ENCODE assay signal across 2 cellular contexts in the genomic region with DNA sequence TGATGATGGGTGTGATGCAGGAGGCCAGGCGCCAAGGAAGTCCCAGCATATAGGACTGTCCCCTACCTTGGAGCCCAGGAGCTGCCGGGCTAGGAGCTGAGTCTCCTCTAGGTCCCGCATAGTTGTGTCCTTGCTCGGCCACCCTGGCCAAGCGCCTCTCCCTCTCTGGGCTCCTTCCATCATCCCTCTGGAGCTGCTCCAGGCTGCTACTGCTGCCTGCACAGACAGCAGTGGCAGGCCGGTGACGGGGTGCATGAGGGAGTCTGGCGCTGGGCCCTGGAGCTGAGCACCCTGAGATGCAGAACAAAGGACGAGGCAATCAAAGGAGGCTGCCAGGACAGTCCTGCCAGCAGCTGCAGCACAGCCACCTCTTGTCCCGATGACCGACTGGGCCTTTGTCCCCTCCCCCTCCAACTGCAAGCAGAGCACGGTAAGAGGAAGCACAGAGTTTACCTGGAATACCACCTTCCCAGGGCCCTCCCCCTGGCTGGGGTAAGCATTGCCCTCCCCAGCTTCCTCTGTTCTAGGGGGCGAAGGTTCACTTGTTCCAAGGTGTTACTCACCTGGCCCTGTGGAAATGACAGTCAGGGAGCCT.
TF ChIP-seq lines count a peak whose summit lies in the region.

No MANE protein-coding gene starts in this region.

TF ChIP-seq in SK-N-SH, 30 proteins besides CTCF, POLR2A, EP300 and RAD21 (continued from another document):
- TF ChIP-seq JUND (IDR thresholded peaks at IDR 0.05) = no peak
TF ChIP-seq in SK-N-SH: peak in this region for 0.

TF ChIP-seq in SK-N-SH treated with all-trans-retinoic acid at 6 μM for 48 hours, 23 proteins besides CTCF, POLR2A, EP300 and RAD21 (continued from another document):
- TF ChIP-seq, protein P1, sequence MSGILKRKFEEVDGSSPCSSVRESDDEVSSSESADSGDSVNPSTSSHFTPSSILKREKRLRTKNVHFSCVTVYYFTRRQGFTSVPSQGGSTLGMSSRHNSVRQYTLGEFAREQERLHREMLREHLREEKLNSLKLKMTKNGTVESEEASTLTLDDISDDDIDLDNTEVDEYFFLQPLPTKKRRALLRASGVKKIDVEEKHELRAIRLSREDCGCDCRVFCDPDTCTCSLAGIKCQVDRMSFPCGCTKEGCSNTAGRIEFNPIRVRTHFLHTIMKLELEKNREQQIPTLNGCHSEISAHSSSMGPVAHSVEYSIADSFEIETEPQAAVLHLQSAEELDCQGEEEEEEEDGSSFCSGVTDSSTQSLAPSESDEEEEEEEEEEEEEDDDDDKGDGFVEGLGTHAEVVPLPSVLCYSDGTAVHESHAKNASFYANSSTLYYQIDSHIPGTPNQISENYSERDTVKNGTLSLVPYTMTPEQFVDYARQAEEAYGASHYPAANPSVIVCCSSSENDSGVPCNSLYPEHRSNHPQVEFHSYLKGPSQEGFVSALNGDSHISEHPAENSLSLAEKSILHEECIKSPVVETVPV (CRISPR knock-in tag; IDR thresholded peaks at IDR 0.05) = no peak
- no peak for TF ChIP-seq TOX (CRISPR knock-in tag; IDR thresholded peaks at IDR 0.05; ENCODE audit: borderline replicate concordance)
